37 cellular contexts compared by ENCODE assay signal in genomic region chr5:3036041-3036440, GRCh38.
"Had no signal": no experiment of that assay in that cellular context is flagged by ENCODE, and none has a peak within 500 bp of the region (broad histone marks: within the 10 kb centered on the region; RNA-seq: fewer than 3 reads in every experiment).

No MANE protein-coding gene starts in this region.

- H3K36me3 Mint-ChIP-seq: activated CD4-positive, alpha-beta memory T cell treated with anti-CD3 and anti-CD28 coated beads for 36 hours; activated naive CD4-positive, alpha-beta T cell treated with anti-CD3 and anti-CD28 coated beads, Interleukin-2, amount 50 U/mL, for 72 hours; activated naive CD8-positive, alpha-beta T cell treated with anti-CD3 and anti-CD28 coated beads for 36 hours; brain had no signal

- H3K9me3 Mint-ChIP-seq: activated naive CD8-positive, alpha-beta T cell treated with anti-CD3 and anti-CD28 coated beads for 36 hours had no signal

- H3K27me3 Mint-ChIP-seq: activated B cell treated with CpG ODN at 0.5 μM for 24 hours; activated CD4-positive, alpha-beta memory T cell treated with anti-CD3 and anti-CD28 coated beads for 36 hours; activated CD4-positive, alpha-beta T cell treated with anti-CD3 and anti-CD28 coated beads, Interleukin-2, amount 10 ng/mL, durations not matched to agents 24 days and 14 days; activated CD8-positive, alpha-beta T cell treated with anti-CD3 and anti-CD28 coated beads for 36 hours; activated naive CD8-positive, alpha-beta T cell treated with anti-CD3 and anti-CD28 coated beads for 36 hours; activated T-helper 17 cell treated with anti-CD3 and anti-CD28 coated beads, Interleukin-2, amount 50 U/mL, for 72 hours; central memory CD8-positive, alpha-beta T cell had no signal

- H3K27ac Mint-ChIP-seq: activated B cell treated with CpG ODN at 0.5 μM for 24 hours; activated CD4-positive, alpha-beta memory T cell treated with anti-CD3 and anti-CD28 coated beads for 36 hours; activated CD4-positive, alpha-beta T cell treated with anti-CD3 and anti-CD28 coated beads, Interleukin-2, amount 10 ng/mL, durations not matched to agents 24 days and 14 days; activated CD8-positive, alpha-beta T cell treated with anti-CD3 and anti-CD28 coated beads for 36 hours; activated naive CD4-positive, alpha-beta T cell treated with anti-CD3 and anti-CD28 coated beads for 36 hours; activated naive CD4-positive, alpha-beta T cell treated with anti-CD3 and anti-CD28 coated beads, Interleukin-2, amount 50 U/mL, for 72 hours; activated naive CD8-positive, alpha-beta T cell treated with anti-CD3 and anti-CD28 coated beads for 36 hours; activated T-cell treated with anti-CD3 and anti-CD28 coated beads, Interleukin-2, amount 50 U/mL, for 72 hours; activated T-helper 1 cell treated with anti-CD3 and anti-CD28 coated beads, Interleukin-12 subunit alpha, Interleukin-12 subunit beta, Interleukin-2, Interleukin-4 antibody, amounts not matched to agents 30 ng/mL and 10 ng/mL and 1 ng/mL, durations not matched to agents 14 hours and 24 hours and 36 hours; activated T-helper 17 cell treated with anti-CD3 and anti-CD28 coated beads, Interleukin-2, amount 50 U/mL, for 72 hours; brain; T-helper 1 cell treated with Interleukin-12 subunit alpha and Interleukin-12 subunit beta and Interleukin-4 antibody, amounts not matched to agents 30 μg/mL and 1 μg/mL, for 36 hours; T-helper 2 cell treated with Interferon-gamma antibody and Interleukin-4, amounts not matched to agents 5 μg/mL and 100 μg/mL, for 36 hours had no signal

- H3K27me3 ChIP-seq: adrenal gland, ascending aorta, cardiac muscle cell had no signal

- H3K4me3 Mint-ChIP-seq: activated B cell treated with CpG ODN at 0.5 μM for 24 hours; activated CD4-positive, alpha-beta memory T cell treated with anti-CD3 and anti-CD28 coated beads for 36 hours; activated CD4-positive, alpha-beta T cell treated with anti-CD3 and anti-CD28 coated beads, Interleukin-2, amount 10 ng/mL, durations not matched to agents 24 days and 14 days; activated CD8-positive, alpha-beta T cell treated with anti-CD3 and anti-CD28 coated beads for 36 hours; activated naive CD4-positive, alpha-beta T cell treated with anti-CD3 and anti-CD28 coated beads for 36 hours; activated naive CD8-positive, alpha-beta T cell treated with anti-CD3 and anti-CD28 coated beads for 36 hours; activated T-cell treated with anti-CD3 and anti-CD28 coated beads, Interleukin-2, amount 50 U/mL, for 4 hours; activated T-cell treated with anti-CD3 and anti-CD28 coated beads, Interleukin-2, amount 50 U/mL, for 72 hours; activated T-helper 1 cell treated with anti-CD3 and anti-CD28 coated beads, Interleukin-12 subunit alpha, Interleukin-12 subunit beta, Interleukin-2, Interleukin-4 antibody, amounts not matched to agents 30 ng/mL and 10 ng/mL and 1 ng/mL, durations not matched to agents 14 hours and 24 hours and 36 hours; activated T-helper 17 cell treated with anti-CD3 and anti-CD28 coated beads, Interleukin-2, amount 50 U/mL, for 72 hours; brain; central memory CD8-positive, alpha-beta T cell; T-helper 1 cell treated with Interleukin-12 subunit alpha and Interleukin-12 subunit beta and Interleukin-4 antibody, amounts not matched to agents 30 μg/mL and 1 μg/mL, for 36 hours; T-helper 2 cell treated with Interferon-gamma antibody and Interleukin-4, amounts not matched to agents 5 μg/mL and 100 μg/mL, for 36 hours had no signal

- H3K4me1 Mint-ChIP-seq: activated B cell treated with CpG ODN at 0.5 μM for 24 hours; activated CD4-positive, alpha-beta T cell treated with anti-CD3 and anti-CD28 coated beads, Interleukin-2, amount 10 ng/mL, durations not matched to agents 24 days and 14 days; activated naive CD8-positive, alpha-beta T cell treated with anti-CD3 and anti-CD28 coated beads for 36 hours; activated T-helper 17 cell treated with anti-CD3 and anti-CD28 coated beads, Interleukin-2, amount 50 U/mL, for 72 hours; central memory CD8-positive, alpha-beta T cell had no signal

- H3K27ac ChIP-seq: adrenal gland, ascending aorta, cardiac muscle cell, VCaP had no signal

- FAIRE-seq: bronchial epithelial cell, TTC549 had no signal

- H3K9me3 ChIP-seq: adrenal gland, ascending aorta had no signal

- H3K4me3 ChIP-seq: adrenal gland, ascending aorta, cardiac muscle cell had no signal

- H3K4me1 ChIP-seq: adrenal gland, ascending aorta had no signal

- ATAC-seq: activated CD8-positive, alpha-beta T cell treated with anti-CD3 and anti-CD28 coated beads for 36 hours; activated naive CD4-positive, alpha-beta T cell treated with anti-CD3 and anti-CD28 coated beads, Interleukin-2, amount 50 U/mL, for 72 hours; activated T-cell treated with anti-CD3 and anti-CD28 coated beads, Interleukin-2, amount 50 U/mL, for 4 hours; activated T-cell treated with anti-CD3 and anti-CD28 coated beads, Interleukin-2, amount 50 U/mL, for 72 hours; activated T-helper 17 cell treated with anti-CD3 and anti-CD28 coated beads, Interleukin-2, amount 50 U/mL, for 72 hours had no signal

- H3K36me3 ChIP-seq: adrenal gland, ascending aorta, cardiac muscle cell had no signal

- DNase-seq: activated B cell treated with CpG ODN at 0.5 μM for 24 hours; activated CD4-positive, alpha-beta memory T cell treated with anti-CD3 and anti-CD28 coated beads for 36 hours; activated CD4-positive, alpha-beta T cell treated with anti-CD3 and anti-CD28 coated beads for 4 hours; activated CD4-positive, alpha-beta T cell treated with anti-CD3 and anti-CD28 coated beads, Interleukin-2, amount 10 ng/mL, durations not matched to agents 24 days and 14 days; activated CD4-positive, alpha-beta T cell treated with anti-CD3 and anti-CD28 coated beads, Interleukin-2, amount 50 U/mL, for 1 hour; activated CD4-positive, alpha-beta T cell treated with anti-CD3 and anti-CD28 coated beads, Interleukin-2, amount 50 U/mL, for 4 hours; activated CD4-positive, CD25-positive, alpha-beta regulatory T cell treated with anti-CD3 and anti-CD28 coated beads, Interleukin-2, amount 50 U/mL, for 72 hours; activated CD8-positive, alpha-beta memory T cell treated with anti-CD3 and anti-CD28 coated beads, Interleukin-2, amount 50 U/mL, for 4 hours; activated CD8-positive, alpha-beta T cell treated with anti-CD3 and anti-CD28 coated beads for 36 hours; activated effector memory CD4-positive, alpha-beta T cell treated with anti-CD3 and anti-CD28 coated beads, Interleukin-2, amount 50 U/mL, for 16 hours; activated gamma-delta T cell treated with Interleukin-2 at 50 U/mL for 16 hours; activated naive CD4-positive, alpha-beta T cell; activated naive CD4-positive, alpha-beta T cell treated with anti-CD3 and anti-CD28 coated beads for 36 hours; activated naive CD4-positive, alpha-beta T cell treated with anti-CD3 and anti-CD28 coated beads, Interleukin-2, amount 50 U/mL, for 16 hours; activated naive CD8-positive, alpha-beta T cell treated with anti-CD3 and anti-CD28 coated beads for 36 hours; activated T-cell treated with anti-CD3 and anti-CD28 coated beads for 4 hours; activated T-cell treated with anti-CD3 and anti-CD28 coated beads, Interleukin-2, amount 50 U/mL, for 1 hour; activated T-cell treated with anti-CD3 and anti-CD28 coated beads, Interleukin-2, amount 50 U/mL, for 4 hours; activated T-cell treated with anti-CD3 and anti-CD28 coated beads, Interleukin-2, amount 50 U/mL, for 72 hours; amniotic stem cell; caudate nucleus; T-helper 1 cell; T-helper 2 cell; T-helper 9 cell had no signal
